Comparison of ENCODE assay signal across 8 cellular contexts in the genomic region with DNA sequence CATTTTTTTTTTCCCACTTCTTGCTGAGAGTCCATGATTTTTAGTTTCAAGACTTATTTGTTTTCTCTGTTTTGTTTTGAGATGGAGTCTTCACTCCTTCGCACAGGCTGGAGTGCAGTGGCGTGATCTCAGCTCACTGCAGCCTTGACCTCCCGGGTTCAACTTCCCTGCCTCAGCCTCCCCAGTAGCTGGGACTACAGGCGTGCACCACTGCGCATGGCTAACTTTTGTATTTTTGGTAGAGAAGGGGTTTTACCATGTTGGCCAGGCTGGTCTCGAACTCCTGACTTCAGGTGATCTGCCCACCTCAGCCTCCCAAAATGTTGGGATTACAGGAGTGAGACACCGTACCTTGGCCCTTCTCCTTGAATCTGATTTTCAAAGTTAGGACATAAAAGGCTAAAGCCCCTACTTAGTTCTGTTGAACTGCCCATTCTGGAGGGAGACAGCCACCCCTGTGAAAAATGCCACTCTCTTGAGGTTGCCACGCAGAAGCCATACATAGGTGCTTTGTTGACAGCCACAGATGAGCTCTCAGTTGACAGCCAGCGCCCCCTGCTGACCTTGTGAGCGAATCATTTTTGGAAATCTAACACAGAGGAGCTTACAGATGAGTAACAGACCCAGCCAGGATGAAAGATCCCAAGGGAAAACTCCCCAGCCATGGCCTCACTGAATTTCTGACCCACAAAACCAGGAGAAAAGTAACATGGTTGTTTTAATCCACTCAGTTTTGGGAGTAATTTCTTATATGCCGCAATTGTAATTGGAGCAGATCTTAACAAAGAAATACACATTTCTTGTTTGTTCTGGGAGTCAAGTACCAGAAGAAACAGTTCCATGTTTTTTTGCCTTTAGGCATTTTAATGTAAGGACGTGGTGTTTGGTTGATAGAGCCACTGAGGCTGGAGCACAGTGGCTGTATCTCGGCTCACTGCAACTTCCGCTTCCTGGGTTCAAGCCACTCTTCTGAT. TPM values are rescaled to one million over a fixed set of nuclear protein-coding genes. Genes with fewer than 3 reads are reported as not detected.
A peak's percentile ranks its signal among the peaks of the same experiment; 100 is the strongest.
DNase-seq lines count a peak whose midpoint lies in the region; ATAC-seq, FAIRE-seq and TF ChIP-seq lines count a peak whose summit lies in the region.

No MANE protein-coding gene starts in this region.

- H3K4me2 ChIP-seq in astrocyte (ENCODE audit: low read length) (no peak overlapping the region), hepatocyte (no peak overlapping the region)

- no peak overlapping the region for H3K9ac ChIP-seq in astrocyte (ENCODE audit: low read length)

- ATAC-seq in HG02588 (IDR thresholded peaks at IDR 0.05; ENCODE audit: unreplicated experiment), result peak; percentile 49
- ATAC-seq in GM19324 (IDR thresholded peaks at IDR 0.05; ENCODE audit: low FRiP score, unreplicated experiment), result no peak

- H3K27me3 ChIP-seq in astrocyte (ENCODE audit: insufficient read depth, low read length), result no peaks in the 10 kb centered on the region
- H3K27me3 ChIP-seq in hepatocyte, result no peaks in the 10 kb centered on the region

- DNase-seq in GM03348 (ENCODE audit: low spot score), result peak; percentile 91
- peak; percentile 65 for DNase-seq in NCI-H1694 treated with DMSO at 0.1 percent for 48 hours (lab: John Stamatoyannopoulos, UW)
- peak; percentile 34 for DNase-seq in T-helper 22 cell (ENCODE audit: low read depth)
- DNase-seq in astrocyte (ENCODE audit: low read depth), result peak; percentile 53
- DNase-seq in hepatocyte (ENCODE audit: low spot score), result peak; percentile 88
- DNase-seq in skeletal muscle cell (ENCODE audit: low read depth), result peak; percentile 78

- no peaks in the 10 kb centered on the region for H3K36me3 ChIP-seq in astrocyte (ENCODE audit: insufficient read depth, low read length)
- H3K36me3 ChIP-seq in hepatocyte (replicated peaks; ENCODE audit: insufficient read depth, low read depth), result no peaks in the 10 kb centered on the region

- H3K9me2 ChIP-seq in hepatocyte (replicated peaks; ENCODE audit: insufficient read depth), result no peaks in the 10 kb centered on the region

- peaks cover 2% of the 10 kb centered on the region for H3K4me1 Mint-ChIP-seq in astrocyte (ENCODE audit: low read depth, unreplicated experiment)

- H4K20me1 ChIP-seq in astrocyte (ENCODE audit: insufficient read depth, low read length), result no peaks in the 10 kb centered on the region
- no peaks in the 10 kb centered on the region for H4K20me1 ChIP-seq in hepatocyte (ENCODE audit: insufficient read depth, poor library complexity, severe bottlenecking)

- H3K27ac Mint-ChIP-seq in astrocyte (ENCODE audit: unreplicated experiment), result no peak overlapping the region

- H3K27me3 Mint-ChIP-seq in astrocyte (ENCODE audit: low read depth, unreplicated experiment), result no peaks in the 10 kb centered on the region

- peak; percentile 72 for TF ChIP-seq CTCF in astrocyte (IDR thresholded peaks at IDR 0.05; ENCODE audit: insufficient read depth, low read depth, low read length)
- TF ChIP-seq CTCF in hepatocyte (IDR thresholded peaks at IDR 0.05; ENCODE audit: poor library complexity), result peak; percentile 89

- no peak overlapping the region for H3K4me3 Mint-ChIP-seq in astrocyte (ENCODE audit: unreplicated experiment)

- no peaks in the 10 kb centered on the region for H3K9me3 Mint-ChIP-seq in astrocyte (ENCODE audit: unreplicated experiment)

- H3K27ac ChIP-seq in astrocyte (ENCODE audit: low read depth, low read length), result no peak overlapping the region
- H3K27ac ChIP-seq in hepatocyte, result no peak overlapping the region

- no peak for FAIRE-seq in astrocyte (lab: Jason Lieb, UNC)

- H3K79me2 ChIP-seq in astrocyte (ENCODE audit: insufficient read depth, low read length), result no peaks in the 10 kb centered on the region
- H3K79me2 ChIP-seq in hepatocyte, result no peaks in the 10 kb centered on the region

- no peaks in the 10 kb centered on the region for H3K36me3 Mint-ChIP-seq in astrocyte (ENCODE audit: low read depth, unreplicated experiment)

- H3K4me1 ChIP-seq in astrocyte (ENCODE audit: insufficient read depth, low read length) (no peaks in the 10 kb centered on the region), hepatocyte (ENCODE audit: insufficient read depth) (no peaks in the 10 kb centered on the region)

- 63% methylated on average over 14 of the region's 14 CpGs for WGBS in hepatocyte (ENCODE audit: low lambda C conversion rate, missing lambda C conversion rate)

- H3K9me3 ChIP-seq in astrocyte (ENCODE audit: insufficient read depth, low read depth, low read length) (no peaks in the 10 kb centered on the region), hepatocyte (ENCODE audit: low read depth) (no peaks in the 10 kb centered on the region)

- peak overlapping the region; percentile 67 for H2AFZ ChIP-seq in astrocyte (ENCODE audit: low read depth, low read length)
- H2AFZ ChIP-seq in hepatocyte, result no peak overlapping the region

- H3K4me3 ChIP-seq in astrocyte (ENCODE audit: insufficient read depth, low read depth, low read length) (no peak overlapping the region), hepatocyte (no peak overlapping the region), skeletal muscle cell (ENCODE audit: low read depth, low read length) (no peak overlapping the region)

RNA-seq across cellular contexts. Expression of gene PKD1L3, which starts 38.8 kb away (rescaled TPM):
- not detected in 2 replicates for total RNA-seq in astrocyte
- 0.23 TPM in 1 of 2 replicates, not detected in the other for total RNA-seq in hepatocyte
- polyA plus RNA-seq in hepatocyte, result 0.50 TPM in 1 of 2 replicates, not detected in the other

RNA-seq across cellular contexts. Expression of gene DHODH, which starts 47.2 kb away (rescaled TPM):
- total RNA-seq in astrocyte, result 4.9 and 5.2 TPM in 2 replicates
- 4.2 and 6.6 TPM in 2 replicates for total RNA-seq in hepatocyte
- 5.6 and 6.5 TPM in 2 replicates for polyA plus RNA-seq in hepatocyte

Comparison
In these comparisons a context has a peak if more than half of its experiments do, and no peak if none do; other contexts are left out.
1. DNase-seq: peak in every context shown above with its lines; median percentile 91 in GM03348; 88 in hepatocyte; 78 in skeletal muscle cell; 65 in NCI-H1694 treated with DMSO at 0.1 percent for 48 hours; 53 in astrocyte; 34 in T-helper 22 cell.